Comparison of ENCODE assay signal across 15 cellular contexts in the genomic region with DNA sequence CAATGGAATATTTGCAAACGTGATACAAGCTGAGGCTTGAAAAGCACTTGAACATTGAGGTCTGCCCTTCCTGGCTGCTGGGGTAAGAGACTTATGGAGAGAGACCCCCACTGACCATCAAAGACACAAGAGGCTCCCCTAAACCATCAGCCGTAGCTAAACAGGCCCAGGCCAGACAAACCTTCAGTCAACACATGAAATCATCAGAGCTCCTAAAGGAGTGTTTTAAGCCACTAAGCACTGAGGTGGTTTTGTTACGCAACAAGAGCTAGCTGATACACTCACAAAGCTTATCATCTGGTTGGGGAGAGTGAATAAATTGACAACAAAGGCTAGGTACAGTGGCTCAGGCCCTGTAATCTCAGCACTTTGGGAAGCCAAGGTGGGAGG.
DNase-seq lines count a peak whose midpoint lies in the region; ATAC-seq and TF ChIP-seq lines count a peak whose summit lies in the region.
"Had no signal": no experiment of that assay in that cellular context is flagged by ENCODE, and none has a peak within 500 bp of the region (broad histone marks: within the 10 kb centered on the region; RNA-seq: fewer than 3 reads in every experiment).

No MANE protein-coding gene starts in this region.

- H3K4me1 ChIP-seq in psoas muscle, result peaks cover 56% of the 10 kb centered on the region

- TF ChIP-seq RAD21 in Ishikawa (IDR thresholded peaks at IDR 0.05; ENCODE audit: low read depth), result no peak

- no peaks in the 10 kb centered on the region for H3K27me3 ChIP-seq in psoas muscle (ENCODE audit: insufficient read depth in 3 of 3, low read length in 2 of 3)
- H3K27me3 ChIP-seq: hepatocyte, Peyer's patch, suprapubic skin had no signal

- H3K36me3 Mint-ChIP-seq in memory B cell, result peaks cover 1% of the 10 kb centered on the region

- peak overlapping the region; percentile 84 for H3K27ac Mint-ChIP-seq in memory B cell
- H3K27ac Mint-ChIP-seq: CD4-positive, alpha-beta T cell; WTC11 had no signal

- H3K9me3 ChIP-seq in psoas muscle, result no peaks in the 10 kb centered on the region
- H3K9me3 ChIP-seq: Peyer's patch, suprapubic skin had no signal

- H3K4me1 Mint-ChIP-seq in memory B cell, result peaks cover 20% of the 10 kb centered on the region
- H3K4me1 Mint-ChIP-seq: WTC11 had no signal

- TF ChIP-seq EP300 in Ishikawa (IDR thresholded peaks at IDR 0.05; ENCODE audit: borderline replicate concordance), result no peak

- no peaks in the 10 kb centered on the region for H3K9me3 Mint-ChIP-seq in memory B cell
- H3K9me3 Mint-ChIP-seq: CD4-positive, alpha-beta T cell had no signal

- DNase-seq in memory B cell (ENCODE audit: low spot score in 2 of 2), result no peak
- DNase-seq in psoas muscle, result no peak
- no peak for DNase-seq in stimulated activated naive CD8-positive, alpha-beta T cell treated with anti-CD3 and anti-CD28 coated beads, Interleukin-15, Interleukin-2, amounts not matched to agents 100 U/mL and 50 U/mL, for 24 hours
- DNase-seq in inferior parietal cortex (ENCODE audit: extremely low spot score), result no peak
- DNase-seq: CD4-positive, alpha-beta T cell; islet precursor cell; MV-4-11 had no signal

- TF ChIP-seq CTCF in 22Rv1 (IDR thresholded peaks at IDR 0.05) (no peak), psoas muscle (IDR thresholded peaks at IDR 0.05) (no peak)

- H3K27ac ChIP-seq in 22Rv1 (peak overlapping the region; percentile 49), psoas muscle (peak overlapping the region; percentile 81)
- H3K27ac ChIP-seq: hepatocyte, suprapubic skin had no signal

- intact Hi-C loops in psoas muscle (cut with DNase I), result no loop called here

- no peak overlapping the region for H3K4me3 Mint-ChIP-seq in memory B cell
- H3K4me3 Mint-ChIP-seq: CD4-positive, alpha-beta T cell; WTC11 had no signal

- WGBS in psoas muscle, 3 donors, result 60 to 71% (median 69%) methylated on average over 3 of the region's 3 CpGs

- H3K27me3 Mint-ChIP-seq in memory B cell, result peaks cover 8% of the 10 kb centered on the region
- H3K27me3 Mint-ChIP-seq: CD4-positive, alpha-beta T cell had no signal

- peaks cover 2 to 7% of the 10 kb centered on the region in 2 donors for H3K36me3 ChIP-seq in psoas muscle (ENCODE audit: insufficient read depth in 1 of 2, low read depth in 1 of 2)

- ATAC-seq in memory B cell (ENCODE audit: low read depth), result no peak
- ATAC-seq in psoas muscle, result no peak
- ATAC-seq in stimulated activated naive CD8-positive, alpha-beta T cell treated with anti-CD3 and anti-CD28 coated beads, Interleukin-15, Interleukin-2, amounts not matched to agents 100 U/mL and 50 U/mL, for 24 hours, result no peak
- no peak for ATAC-seq in SK-N-SH treated with all-trans-retinoic acid at 6 μM for 48 hours
- ATAC-seq in GM19035 (IDR thresholded peaks at IDR 0.05; ENCODE audit: unreplicated experiment), result no peak
- ATAC-seq: WTC11 had no signal

- H3K4me3 ChIP-seq in psoas muscle, result no peak overlapping the region
- H3K4me3 ChIP-seq: hepatocyte, Peyer's patch, suprapubic skin had no signal

TF ChIP-seq in Ishikawa, 13 proteins besides CTCF, POLR2A, EP300 and RAD21:
- TF ChIP-seq FOXM1 (IDR thresholded peaks at IDR 0.05; ENCODE audit: borderline replicate concordance, low read depth), result no peak
- TF ChIP-seq YY1 (IDR thresholded peaks at IDR 0.05; ENCODE audit: low read depth), result no peak
- peak; percentile 37; the same call in 1 of the 2 replicates for TF ChIP-seq CEBPB (IDR thresholded peaks at IDR 0.05)
- TF ChIP-seq TEAD4 (IDR thresholded peaks at IDR 0.05), result no peak
- TF ChIP-seq TAF1 (IDR thresholded peaks at IDR 0.05; ENCODE audit: low read depth), result no peak
- no peak for TF ChIP-seq CREB1 (IDR thresholded peaks at IDR 0.05; ENCODE audit: low read depth)
- TF ChIP-seq NFIC (IDR thresholded peaks at IDR 0.05), result no peak
- TF ChIP-seq TCF12 (IDR thresholded peaks at IDR 0.05; ENCODE audit: low read depth), result no peak
TF ChIP-seq in Ishikawa: peak in this region for 1.

TF ChIP-seq in SK-N-SH treated with all-trans-retinoic acid at 6 μM for 48 hours, 23 proteins besides CTCF, POLR2A, EP300 and RAD21:
- TF ChIP-seq ZFP30 (CRISPR knock-in tag; IDR thresholded peaks at IDR 0.05) (no peak), ARNTL (CRISPR knock-in tag; IDR thresholded peaks at IDR 0.05; ENCODE audit: borderline replicate concordance, low read depth) (no peak), ZNF70 (CRISPR knock-in tag; IDR thresholded peaks at IDR 0.05) (no peak), ISL1 (CRISPR knock-in tag; IDR thresholded peaks at IDR 0.05) (no peak), PPARA (CRISPR knock-in tag; IDR thresholded peaks at IDR 0.05; ENCODE audit: borderline replicate concordance) (no peak), ZNF8 (CRISPR knock-in tag; IDR thresholded peaks at IDR 0.05) (no peak), POU6F1 (CRISPR knock-in tag; IDR thresholded peaks at IDR 0.05; ENCODE audit: borderline replicate concordance, low read depth) (no peak), RARB (CRISPR knock-in tag; IDR thresholded peaks at IDR 0.05) (no peak), CSRNP3 (CRISPR knock-in tag; IDR thresholded peaks at IDR 0.05) (no peak), CREB5 (CRISPR knock-in tag; IDR thresholded peaks at IDR 0.05; ENCODE audit: low read depth) (no peak), CSDC2 (CRISPR knock-in tag; IDR thresholded peaks at IDR 0.05) (no peak), TOX (CRISPR knock-in tag; IDR thresholded peaks at IDR 0.05; ENCODE audit: borderline replicate concordance) (no peak), ESRRG (CRISPR knock-in tag; IDR thresholded peaks at IDR 0.05) (no peak), ZNF565 (CRISPR knock-in tag; conservative IDR thresholded peaks at IDR 0.05; ENCODE audit: low read depth) (no peak), ZFP3 (CRISPR knock-in tag; IDR thresholded peaks at IDR 0.05) (no peak), OSR1 (CRISPR knock-in tag; IDR thresholded peaks at IDR 0.05) (no peak), BACH2 (CRISPR knock-in tag; IDR thresholded peaks at IDR 0.05; ENCODE audit: borderline replicate concordance) (no peak), SNAI2 (CRISPR knock-in tag; IDR thresholded peaks at IDR 0.05) (no peak), TSHZ2 (CRISPR knock-in tag; IDR thresholded peaks at IDR 0.05) (no peak)
